In the genomic region with DNA sequence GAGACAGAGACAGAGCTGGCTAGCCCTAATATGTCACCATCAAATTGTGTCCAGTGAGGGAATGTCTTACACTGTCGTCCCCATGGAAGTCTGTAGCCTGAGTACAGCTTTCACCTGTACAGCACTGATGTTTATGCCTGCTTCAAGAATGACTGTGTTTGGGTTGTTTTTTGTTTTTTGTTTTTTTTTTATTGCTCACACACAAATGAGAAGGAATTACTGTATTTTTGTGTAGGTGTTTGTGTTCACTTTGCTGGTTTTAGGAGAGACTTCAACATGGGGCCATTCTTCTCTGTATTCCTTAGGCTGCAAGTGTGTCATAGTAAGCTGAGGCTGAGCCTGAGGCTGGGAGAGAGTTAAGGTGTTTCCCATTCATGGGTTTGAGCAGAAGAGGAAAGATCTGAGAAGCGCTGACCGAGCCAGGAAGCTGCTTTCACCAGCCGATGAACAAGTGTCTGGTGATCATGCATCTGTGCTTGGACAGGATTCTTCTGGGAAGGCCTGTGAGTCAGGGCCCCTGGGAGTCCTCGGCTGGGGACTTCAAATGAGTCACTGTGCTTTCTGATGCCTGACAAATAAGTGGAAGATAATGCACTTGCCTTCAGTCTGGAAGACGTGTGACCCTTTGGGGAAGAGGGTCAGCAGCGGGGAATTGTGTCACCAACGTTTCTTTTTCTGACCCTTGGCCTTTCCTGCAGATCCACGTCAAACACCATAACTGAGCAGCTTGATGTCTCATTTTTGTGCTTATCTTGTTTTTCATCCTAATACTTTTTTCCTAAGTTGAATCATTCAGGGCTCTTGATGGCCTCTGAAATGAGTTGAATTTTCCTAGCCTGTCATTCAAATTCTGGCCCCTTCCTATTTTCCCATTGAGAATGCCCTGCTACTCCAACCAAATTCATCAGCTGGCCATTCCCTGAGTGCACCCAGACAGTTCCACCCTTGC, we compare ENCODE assay signal across 1 cellular context.
TF ChIP-seq lines count a peak whose summit lies in the region.

No MANE protein-coding gene starts in this region.

TF ChIP-seq in SK-N-SH, 30 proteins besides CTCF, POLR2A, EP300 and RAD21 (continued from another document):
- TF ChIP-seq, protein P1, sequence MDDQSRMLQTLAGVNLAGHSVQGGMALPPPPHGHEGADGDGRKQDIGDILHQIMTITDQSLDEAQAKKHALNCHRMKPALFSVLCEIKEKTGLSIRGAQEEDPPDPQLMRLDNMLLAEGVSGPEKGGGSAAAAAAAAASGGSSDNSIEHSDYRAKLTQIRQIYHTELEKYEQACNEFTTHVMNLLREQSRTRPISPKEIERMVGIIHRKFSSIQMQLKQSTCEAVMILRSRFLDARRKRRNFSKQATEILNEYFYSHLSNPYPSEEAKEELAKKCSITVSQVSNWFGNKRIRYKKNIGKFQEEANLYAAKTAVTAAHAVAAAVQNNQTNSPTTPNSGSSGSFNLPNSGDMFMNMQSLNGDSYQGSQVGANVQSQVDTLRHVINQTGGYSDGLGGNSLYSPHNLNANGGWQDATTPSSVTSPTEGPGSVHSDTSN (IDR thresholded peaks at IDR 0.05), result peak; percentile 71
- TF ChIP-seq FOXM1 (IDR thresholded peaks at IDR 0.05; ENCODE audit: low read depth) (peak; percentile 59; the same call in 1 of the 2 replicates), FOSL2 (IDR thresholded peaks at IDR 0.05; ENCODE audit: borderline replicate concordance, low read depth) (peak; percentile 94)
